Comparison of ENCODE assay signal across 13 cellular contexts in the genomic region with DNA sequence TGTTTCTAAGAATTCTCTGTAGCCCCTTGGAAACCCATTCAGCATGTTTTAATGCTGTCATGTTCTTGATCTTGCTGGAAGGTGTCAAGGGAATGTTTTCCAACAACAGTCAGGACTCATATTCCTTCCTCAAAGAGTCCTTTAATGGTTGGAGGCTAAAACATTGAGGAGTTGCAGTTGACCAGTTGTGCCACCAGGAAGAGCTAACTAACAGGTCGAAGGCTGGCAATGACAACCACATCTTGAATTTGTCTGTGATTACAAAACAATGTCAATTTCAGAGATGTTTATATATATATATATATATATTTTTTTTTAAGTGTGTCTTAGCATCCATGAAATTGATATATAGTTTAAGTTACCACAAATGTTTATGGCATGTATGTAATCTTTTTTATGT.
DNase-seq lines count a peak whose midpoint lies in the region; ATAC-seq and TF ChIP-seq lines count a peak whose summit lies in the region.
"Had no signal": no experiment of that assay in that cellular context is flagged by ENCODE, and none has a peak within 500 bp of the region (broad histone marks: within the 10 kb centered on the region; RNA-seq: fewer than 3 reads in every experiment).

No MANE protein-coding gene starts in this region.

- H3K9ac ChIP-seq in mammary epithelial cell (ENCODE audit: insufficient read depth, low read length) = no peak overlapping the region

- no peak overlapping the region for H3K4me2 ChIP-seq in mammary epithelial cell (ENCODE audit: insufficient read depth, low read depth, low read length)

- dilution Hi-C loops in mammary epithelial cell (cut with HindIII; ENCODE audit: low sequenced_read_pairs) = no loop called here

- 93% methylated on average over 1 of the region's 1 CpG for WGBS in mammary epithelial cell (ENCODE audit: low coverage, missing lambda C conversion rate)

- no peaks in the 10 kb centered on the region for H3K79me2 ChIP-seq in mammary epithelial cell (ENCODE audit: insufficient read depth, low read length)

- H3K36me3 ChIP-seq in mammary epithelial cell (ENCODE audit: insufficient read depth, low read length) = no peaks in the 10 kb centered on the region
- H3K36me3 ChIP-seq: BE2C had no signal

- in situ Hi-C loops in mammary epithelial cell (cut with MboI; ENCODE audit: low sequenced_read_pairs in 2 of 2) = no loop called here

- H3K9me3 Mint-ChIP-seq in MCF 10A (ENCODE audit: unreplicated experiment) (no peaks in the 10 kb centered on the region), type B pancreatic cell (no peaks in the 10 kb centered on the region)
- no peaks in the 10 kb centered on the region for H3K9me3 Mint-ChIP-seq in stimulated activated naive B cell treated with anti-CD40 and anti-IgM and Interleukin-4, amounts not matched to agents 10 μg/mL and 1 μg/mL and 100 μg/mL, for 72 hours
- H3K9me3 Mint-ChIP-seq: activated T-helper 2 cell treated with anti-CD3 and anti-CD28 coated beads, Interferon-gamma antibody, Interleukin-2, Interleukin-4, amounts not matched to agents 10 μg/mL and 5 μg/mL and 100 μg/mL, durations not matched to agents 14 hours and 24 hours and 36 hours; memory B cell had no signal

- no peaks in the 10 kb centered on the region for H4K20me1 ChIP-seq in mammary epithelial cell (ENCODE audit: insufficient read depth, low read length)

- H2AFZ ChIP-seq in mammary epithelial cell (ENCODE audit: low read depth, low read length) = no peak overlapping the region

- ATAC-seq in SK-N-SH treated with all-trans-retinoic acid at 6 μM for 48 hours (0 out of 3 replicates have a peak, but pooled peaks have one; percentile 31), foreskin keratinocyte (no peak), HG03159 (IDR thresholded peaks at IDR 0.05; ENCODE audit: unreplicated experiment) (no peak)
- ATAC-seq in stimulated activated naive B cell treated with anti-CD40 and anti-IgM and Interleukin-4, amounts not matched to agents 10 μg/mL and 1 μg/mL and 100 μg/mL, for 72 hours (replicated peaks) = no peak
- ATAC-seq: activated CD4-positive, CD25-positive, alpha-beta regulatory T cell treated with anti-CD3 and anti-CD28 coated beads, Interleukin-2, amount 50 U/mL, for 24 hours had no signal

- no peak for TF ChIP-seq CTCF in MCF 10A (IDR thresholded peaks at IDR 0.05; ENCODE audit: unreplicated experiment)
- peak in 1 of 2 donors; percentile 25 for TF ChIP-seq CTCF in mammary epithelial cell (conservative IDR thresholded peaks at IDR 0.05 in 1 of 2, IDR thresholded peaks at IDR 0.05 in 1 of 2; ENCODE audit: extremely low read depth in 1 of 2, insufficient read depth in 1 of 2, low read depth in 1 of 2, low read length in 2 of 2)
- TF ChIP-seq CTCF in foreskin keratinocyte (conservative IDR thresholded peaks at IDR 0.05) = peak; percentile 20
- TF ChIP-seq CTCF in type B pancreatic cell (conservative IDR thresholded peaks at IDR 0.05) = peak; percentile 50

- POLR2A ChIA-PET in MCF 10A (lab: Yijun Ruan, JAX) = no interaction called here

- H3K4me3 Mint-ChIP-seq in MCF 10A (ENCODE audit: unreplicated experiment) = no peak overlapping the region
- H3K4me3 Mint-ChIP-seq in type B pancreatic cell = no peak overlapping the region
- H3K4me3 Mint-ChIP-seq in stimulated activated naive B cell treated with anti-CD40 and anti-IgM and Interleukin-4, amounts not matched to agents 10 μg/mL and 1 μg/mL and 100 μg/mL, for 72 hours = no peak overlapping the region
- H3K4me3 Mint-ChIP-seq: memory B cell had no signal

- BruUV-seq in MCF 10A (replicated peaks; lab: Mats Ljungman, UMichigan) (no TSS peak), mammary epithelial cell (replicated peaks; lab: Mats Ljungman, UMichigan) (no TSS peak)

- DNase-seq in MCF 10A (ENCODE audit: unreplicated experiment) (peak; percentile 17), mammary epithelial cell (no peak), foreskin keratinocyte (no peak), type B pancreatic cell (ENCODE audit: extremely low spot score, unreplicated experiment) (no peak), T1000 (lab: John Stamatoyannopoulos, UW) (no peak)
- no peak for DNase-seq in stimulated activated naive B cell treated with anti-CD40 and anti-IgM and Interleukin-4, amounts not matched to agents 10 μg/mL and 1 μg/mL and 100 μg/mL, for 72 hours
- DNase-seq: BE2C, testis had no signal

- no peak overlapping the region for H3K4me3 ChIP-seq in mammary epithelial cell (replicated peaks in 1 of 3; ENCODE audit: insufficient read depth in 1 of 3, low read depth in 2 of 3, low read length in 3 of 3)
- H3K4me3 ChIP-seq: testis had no signal

- H3K27me3 Mint-ChIP-seq in MCF 10A (ENCODE audit: insufficient read depth, unreplicated experiment) (no peaks in the 10 kb centered on the region), type B pancreatic cell (no peaks in the 10 kb centered on the region)
- H3K27me3 Mint-ChIP-seq in stimulated activated naive B cell treated with anti-CD40 and anti-IgM and Interleukin-4, amounts not matched to agents 10 μg/mL and 1 μg/mL and 100 μg/mL, for 72 hours = peaks cover 0 to 4% of the 10 kb centered on the region in 2 donors
- H3K27me3 Mint-ChIP-seq: memory B cell had no signal

- intact Hi-C loops in MCF 10A (cut with micrococcal nuclease) (no loop called here), mammary epithelial cell (cut with micrococcal nuclease) (no loop called here)

- H3K36me3 Mint-ChIP-seq in MCF 10A (ENCODE audit: insufficient read depth, unreplicated experiment) = no peaks in the 10 kb centered on the region
- no peaks in the 10 kb centered on the region for H3K36me3 Mint-ChIP-seq in type B pancreatic cell
- H3K36me3 Mint-ChIP-seq in stimulated activated naive B cell treated with anti-CD40 and anti-IgM and Interleukin-4, amounts not matched to agents 10 μg/mL and 1 μg/mL and 100 μg/mL, for 72 hours = no peaks in the 10 kb centered on the region
- H3K36me3 Mint-ChIP-seq: memory B cell had no signal

- H3K4me1 ChIP-seq in mammary epithelial cell (ENCODE audit: insufficient read depth, low read length) (no peaks in the 10 kb centered on the region), foreskin keratinocyte (no peaks in the 10 kb centered on the region)
- H3K4me1 ChIP-seq: testis had no signal

- H3K27me3 ChIP-seq in mammary epithelial cell (ENCODE audit: insufficient read depth, low read length) (no peaks in the 10 kb centered on the region), foreskin keratinocyte (no peaks in the 10 kb centered on the region)
- H3K27me3 ChIP-seq: BE2C, testis had no signal

- H3K9me3 ChIP-seq in mammary epithelial cell (replicated peaks; ENCODE audit: insufficient read depth, low read length) = no peaks in the 10 kb centered on the region
- H3K9me3 ChIP-seq: BE2C, testis had no signal

- CTCF ChIA-PET in MCF 10A (lab: Yijun Ruan, JAX) = interaction anchor here (0.6 to 6.4 kb wide), 4 partner anchors 9 to 1084 kb away, joined by 4 to 50 read pairs (median 18); no protein-coding TSS in a partner anchor
- CTCF ChIA-PET in mammary epithelial cell (lab: Charles Lee; ENCODE audit: low non-redundant PET) = interaction anchor here (1.0 kb wide), 1 partner anchor 25 kb away, joined by 5 read pairs; no protein-coding TSS in a partner anchor

- no peak overlapping the region for H3K27ac Mint-ChIP-seq in MCF 10A (ENCODE audit: low read depth, unreplicated experiment)
- H3K27ac Mint-ChIP-seq in type B pancreatic cell = no peak overlapping the region
- H3K27ac Mint-ChIP-seq in stimulated activated naive B cell treated with anti-CD40 and anti-IgM and Interleukin-4, amounts not matched to agents 10 μg/mL and 1 μg/mL and 100 μg/mL, for 72 hours = no peak overlapping the region
- H3K27ac Mint-ChIP-seq: activated T-helper 2 cell treated with anti-CD3 and anti-CD28 coated beads, Interferon-gamma antibody, Interleukin-2, Interleukin-4, amounts not matched to agents 10 μg/mL and 5 μg/mL and 100 μg/mL, durations not matched to agents 14 hours and 24 hours and 36 hours; memory B cell had no signal

- H3K4me1 Mint-ChIP-seq in MCF 10A (ENCODE audit: insufficient read depth, unreplicated experiment) (no peaks in the 10 kb centered on the region), type B pancreatic cell (ENCODE audit: unreplicated experiment) (peaks cover 45% of the 10 kb centered on the region)
- no peaks in the 10 kb centered on the region for H3K4me1 Mint-ChIP-seq in stimulated activated naive B cell treated with anti-CD40 and anti-IgM and Interleukin-4, amounts not matched to agents 10 μg/mL and 1 μg/mL and 100 μg/mL, for 72 hours
- H3K4me1 Mint-ChIP-seq: memory B cell had no signal

- H3K27ac ChIP-seq in mammary epithelial cell (ENCODE audit: insufficient read depth, low read depth, low read length) (no peak overlapping the region), foreskin keratinocyte (no peak overlapping the region)
- H3K27ac ChIP-seq: testis had no signal

TF ChIP-seq in SK-N-SH treated with all-trans-retinoic acid at 6 μM for 48 hours, 23 proteins besides CTCF, POLR2A, EP300 and RAD21 (continues in another document):
- TF ChIP-seq TSHZ2 (CRISPR knock-in tag; IDR thresholded peaks at IDR 0.05) (no peak), PPARA (CRISPR knock-in tag; IDR thresholded peaks at IDR 0.05; ENCODE audit: borderline replicate concordance) (no peak), ARNTL (CRISPR knock-in tag; IDR thresholded peaks at IDR 0.05; ENCODE audit: borderline replicate concordance, low read depth) (no peak)
